In the genomic region with DNA sequence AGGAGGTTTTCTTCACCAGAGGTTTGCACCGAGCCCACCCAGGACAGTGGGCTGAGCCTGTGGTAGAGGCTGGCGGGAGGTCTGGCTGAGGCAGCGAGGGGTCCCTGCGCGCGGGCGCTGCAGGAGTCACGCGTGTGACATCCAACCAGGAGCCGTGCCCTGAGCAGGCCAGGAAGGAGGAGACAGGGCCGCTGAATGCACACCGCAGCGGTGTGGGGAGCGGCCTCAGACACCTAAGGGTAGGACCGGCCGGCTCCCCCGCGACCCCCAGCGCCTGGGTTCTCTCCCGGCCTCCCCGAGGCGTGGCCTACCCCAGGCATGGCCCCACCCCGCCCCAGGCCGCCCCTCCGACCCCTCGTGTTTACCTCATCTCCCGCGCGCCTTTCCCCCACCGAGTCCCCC, we compare ENCODE assay signal across 8 cellular contexts. TPM values are rescaled to one million over a fixed set of nuclear protein-coding genes. Genes with fewer than 3 reads are reported as not detected.
DNase-seq lines count a peak whose midpoint lies in the region; ATAC-seq and TF ChIP-seq lines count a peak whose summit lies in the region.

No MANE protein-coding gene starts in this region.

- H3K4me1 Mint-ChIP-seq in activated CD8-positive, alpha-beta T cell treated with anti-CD3 and anti-CD28 coated beads for 36 hours (ENCODE audit: low read depth), result peaks cover 21% of the 10 kb centered on the region
- peaks cover 16 to 29% (median 26%) of the 10 kb centered on the region in 4 donors for H3K4me1 Mint-ChIP-seq in naive thymus-derived CD8-positive, alpha-beta T cell

- H3K9me3 ChIP-seq in esophagus muscularis mucosa, result no peaks in the 10 kb centered on the region
- H3K9me3 ChIP-seq in upper lobe of left lung, result no peaks in the 10 kb centered on the region

- no peak for TF ChIP-seq EP300 in esophagus muscularis mucosa (IDR thresholded peaks at IDR 0.05)
- TF ChIP-seq EP300 in upper lobe of left lung (IDR thresholded peaks at IDR 0.05), result no peak

- H3K36me3 Mint-ChIP-seq in activated CD8-positive, alpha-beta T cell treated with anti-CD3 and anti-CD28 coated beads for 36 hours (ENCODE audit: low read depth), result peaks cover 9% of the 10 kb centered on the region
- H3K36me3 Mint-ChIP-seq in naive thymus-derived CD8-positive, alpha-beta T cell, result no peaks in the 10 kb centered on the region

- 1% methylated on average over 16 of the region's 30 CpGs for WGBS in esophagus muscularis mucosa
- WGBS in upper lobe of left lung, 2 donors, result 0% methylated on average over 5 to 10 of the region's 30 CpGs

- peak overlapping the region; percentile 86 to 96 (median 90) for H3K27ac ChIP-seq in esophagus muscularis mucosa (replicated peaks in 1 of 4)
- H3K27ac ChIP-seq in upper lobe of left lung, result peak overlapping the region; percentile 87 to 94 (median 88)

- peaks cover 2% of the 10 kb centered on the region for H3K9me3 Mint-ChIP-seq in activated CD8-positive, alpha-beta T cell treated with anti-CD3 and anti-CD28 coated beads for 36 hours
- H3K9me3 Mint-ChIP-seq in naive thymus-derived CD8-positive, alpha-beta T cell, result no peaks in the 10 kb centered on the region

- intact Hi-C loops in activated CD8-positive, alpha-beta T cell treated with anti-CD3 and anti-CD28 coated beads for 36 hours (cut with micrococcal nuclease), result no loop called here
- intact Hi-C loops in esophagus muscularis mucosa (cut with DNase I), result loop anchor here (5.0 kb wide), 1 partner anchor 91 kb away; no protein-coding TSS in a partner anchor

- peak overlapping the region; percentile 67 for H3K4me3 ChIP-seq in NB4 (ENCODE audit: low read depth, low read length)
- peak overlapping the region; percentile 64 to 92 (median 76) for H3K4me3 ChIP-seq in esophagus muscularis mucosa
- H3K4me3 ChIP-seq in upper lobe of left lung, result peak overlapping the region; percentile 67 to 83 (median 76)

- no peaks in the 10 kb centered on the region for H3K27me3 Mint-ChIP-seq in activated CD8-positive, alpha-beta T cell treated with anti-CD3 and anti-CD28 coated beads for 36 hours
- no peaks in the 10 kb centered on the region for H3K27me3 Mint-ChIP-seq in naive thymus-derived CD8-positive, alpha-beta T cell

- ATAC-seq in HG02588 (IDR thresholded peaks at IDR 0.05; ENCODE audit: unreplicated experiment) (peak; percentile 43), upper lobe of left lung (ENCODE audit: low FRiP score in 2 of 2) (peak; percentile 71 to 72)
- ATAC-seq in activated CD8-positive, alpha-beta T cell treated with anti-CD3 and anti-CD28 coated beads for 36 hours, result peak; percentile 63
- ATAC-seq in naive thymus-derived CD8-positive, alpha-beta T cell, result peak; percentile 59 to 63

- peak overlapping the region; percentile 94 for H3K27ac Mint-ChIP-seq in activated CD8-positive, alpha-beta T cell treated with anti-CD3 and anti-CD28 coated beads for 36 hours
- H3K27ac Mint-ChIP-seq in naive thymus-derived CD8-positive, alpha-beta T cell, result peak overlapping the region; percentile 89 to 98 (median 92)

- TF ChIP-seq POLR2A in NB4 (IDR thresholded peaks at IDR 0.05; ENCODE audit: extremely low read depth, insufficient read length), result no peak
- no peak for TF ChIP-seq POLR2A in esophagus muscularis mucosa (IDR thresholded peaks at IDR 0.05; ENCODE audit: low read depth)
- TF ChIP-seq POLR2A in upper lobe of left lung (IDR thresholded peaks at IDR 0.05), result no peak

- TF ChIP-seq CTCF in NB4 (IDR thresholded peaks at IDR 0.05; ENCODE audit: low read depth, low read length) (no peak), esophagus muscularis mucosa (IDR thresholded peaks at IDR 0.05) (no peak), upper lobe of left lung (IDR thresholded peaks at IDR 0.05) (no peak)
- no peak for TF ChIP-seq CTCF in activated CD8-positive, alpha-beta T cell treated with anti-CD3 and anti-CD28 coated beads for 36 hours (IDR thresholded peaks at IDR 0.05)

- H3K4me1 ChIP-seq in esophagus muscularis mucosa (peaks cover 0 to 30% (median 22%) of the 10 kb centered on the region in 4 donors), upper lobe of left lung (peaks cover 3 to 22% (median 8%) of the 10 kb centered on the region in 4 donors)

- DNase-seq in activated CD4-positive, alpha-beta T cell treated with anti-CD3 and anti-CD28 coated beads for 48 hours, result peak; percentile 67
- DNase-seq in activated CD4-positive, alpha-beta T cell treated with anti-CD3 and anti-CD28 coated beads for 1 hour, result no peak
- DNase-seq in NB4 (ENCODE audit: low read depth), result peak; percentile 65
- DNase-seq in activated CD8-positive, alpha-beta T cell treated with anti-CD3 and anti-CD28 coated beads for 36 hours, result peak; percentile 68
- peak; percentile 92 for DNase-seq in esophagus muscularis mucosa (ENCODE audit: extremely low spot score)
- peak in 4 of 10 donors; percentile 20 to 48 (median 36) for DNase-seq in naive thymus-derived CD8-positive, alpha-beta T cell
- DNase-seq in upper lobe of left lung, result peak; percentile 52 to 88

- H3K4me3 Mint-ChIP-seq in activated CD8-positive, alpha-beta T cell treated with anti-CD3 and anti-CD28 coated beads for 36 hours, result peak overlapping the region; percentile 84
- peak overlapping the region; percentile 79 to 94 (median 91) for H3K4me3 Mint-ChIP-seq in naive thymus-derived CD8-positive, alpha-beta T cell

- H3K27me3 ChIP-seq in esophagus muscularis mucosa (no peaks in the 10 kb centered on the region), upper lobe of left lung (no peaks in the 10 kb centered on the region)

- CTCF ChIA-PET in activated CD8-positive, alpha-beta T cell treated with anti-CD3 and anti-CD28 coated beads for 36 hours (lab: Charles Lee), result no interaction called here

- POLR2A ChIA-PET in activated CD8-positive, alpha-beta T cell treated with anti-CD3 and anti-CD28 coated beads for 36 hours (lab: Charles Lee), result no interaction called here
- POLR2A ChIA-PET in naive thymus-derived CD8-positive, alpha-beta T cell (lab: Charles Lee), result interaction anchor here (0.8 to 2.6 kb wide), 3 partner anchors 11 to 93 kb away, joined by 3 to 25 read pairs (median 7); no protein-coding TSS in a partner anchor

- H3K36me3 ChIP-seq in esophagus muscularis mucosa, result no peaks in the 10 kb centered on the region
- H3K36me3 ChIP-seq in upper lobe of left lung, result no peaks in the 10 kb centered on the region

RNA-seq across cellular contexts. Expression of a gene that starts 0.4 kb away (rescaled TPM):
- total RNA-seq in activated CD8-positive, alpha-beta T cell treated with anti-CD3 and anti-CD28 coated beads for 36 hours, result 10 to 100 TPM; 19.1 to 23.4 TPM
- total RNA-seq in esophagus muscularis mucosa (10 to 100 TPM; 31.6 to 68.1 (median 38.9) TPM), upper lobe of left lung (10 to 100 TPM; 17.1 to 40.1 (median 32.3) TPM)
- 10 to 100 TPM; 32.8 to 34.6 TPM for total RNA-seq in naive thymus-derived CD8-positive, alpha-beta T cell
- 10 to 100 TPM; 21.4 to 26.9 (median 24.3) TPM for polyA plus RNA-seq in naive thymus-derived CD8-positive, alpha-beta T cell
